ENCODE assay signal across 1 cellular context in genomic region chr11:12043959-12044772, GRCh38.
TF ChIP-seq lines count a peak whose summit lies in the region.

No MANE protein-coding gene starts in this region.

TF ChIP-seq in H1, 55 proteins besides CTCF, POLR2A, EP300 and RAD21 (continued from another document):
- TF ChIP-seq CHD7 (IDR thresholded peaks at IDR 0.05; ENCODE audit: insufficient replicate concordance, low read length) (no peak), SAP30 (IDR thresholded peaks at IDR 0.05; ENCODE audit: insufficient read depth, insufficient replicate concordance, low read length) (no peak), CEBPB (IDR thresholded peaks at IDR 0.05; ENCODE audit: low read depth, low read length) (no peak), CTBP2 (IDR thresholded peaks at IDR 0.05; ENCODE audit: borderline replicate concordance, insufficient read depth, insufficient read length, low read length) (no peak), CHD1 (IDR thresholded peaks at IDR 0.05; ENCODE audit: low read depth, low read length) (no peak), ATF2 (IDR thresholded peaks at IDR 0.05; ENCODE audit: low read length) (no peak), ATF3 (IDR thresholded peaks at IDR 0.05; ENCODE audit: insufficient read depth, low read depth, low read length) (no peak), TAF7 (optimal IDR thresholded peaks at IDR 0.05; ENCODE audit: borderline replicate concordance, low read depth, low read length) (no peak), FOSL1 (IDR thresholded peaks at IDR 0.05; ENCODE audit: insufficient read depth, low read depth, low read length) (no peak), BCL11A (IDR thresholded peaks at IDR 0.05; ENCODE audit: low read depth in 2 of 2, low read length in 2 of 2) (no peak), CBX8 (IDR thresholded peaks at IDR 0.05; ENCODE audit: borderline replicate concordance, low read depth, low read length) (no peak), PHF8 (conservative IDR thresholded peaks at IDR 0.05; ENCODE audit: low read depth, low read length) (no peak), POU5F1 (IDR thresholded peaks at IDR 0.05; ENCODE audit: low read depth, low read length) (no peak), YY1 (IDR thresholded peaks at IDR 0.05; ENCODE audit: low read depth, low read length) (peak; percentile 56; the same call in 1 of the 2 replicates), SP4 (IDR thresholded peaks at IDR 0.05; ENCODE audit: low read length) (no peak), JUN (IDR thresholded peaks at IDR 0.05; ENCODE audit: low read depth, low read length) (no peak), MAFK (IDR thresholded peaks at IDR 0.05; ENCODE audit: low read depth, low read length) (no peak), E2F6 (IDR thresholded peaks at IDR 0.05) (0 out of 2 replicates have a peak, but pooled peaks have one; percentile 32), RXRA (IDR thresholded peaks at IDR 0.05; ENCODE audit: insufficient read depth, low read depth, low read length) (no peak), TEAD4 (IDR thresholded peaks at IDR 0.05; ENCODE audit: low read depth, low read length) (no peak), TAF1 (IDR thresholded peaks at IDR 0.05; ENCODE audit: low read depth, low read length) (no peak), ASH2L (IDR thresholded peaks at IDR 0.05; ENCODE audit: low read length) (no peak), SIN3A (conservative IDR thresholded peaks at IDR 0.05 in 1 of 2, IDR thresholded peaks at IDR 0.05 in 1 of 2; ENCODE audit: low read depth in 1 of 2, low read length in 2 of 2) (no peak), KDM1A (IDR thresholded peaks at IDR 0.05; ENCODE audit: borderline replicate concordance, low read length) (no peak), NANOG (IDR thresholded peaks at IDR 0.05; ENCODE audit: insufficient read depth, low read depth, low read length, poor library complexity, severe bottlenecking) (no peak), KDM4A (IDR thresholded peaks at IDR 0.05; ENCODE audit: low read depth, low read length, severe bottlenecking) (no peak), RNF2 (IDR thresholded peaks at IDR 0.05; ENCODE audit: borderline replicate concordance, low read depth, low read length, missing control alignments, poor library complexity, severe bottlenecking) (no peak), ZNF274 (IDR thresholded peaks at IDR 0.05; ENCODE audit: borderline replicate concordance, extremely low read depth, low read length) (no peak), KDM5A (IDR thresholded peaks at IDR 0.05; ENCODE audit: low read length) (no peak), EZH2 (IDR thresholded peaks at IDR 0.05; ENCODE audit: low read depth, low read length, severe bottlenecking) (no peak), TBP (IDR thresholded peaks at IDR 0.05; ENCODE audit: low read depth, low read length) (no peak), GTF2F1 (IDR thresholded peaks at IDR 0.05; ENCODE audit: borderline replicate concordance, low read depth, low read length) (no peak), MAX (IDR thresholded peaks at IDR 0.05) (0 out of 2 replicates have a peak, but pooled peaks have one; percentile 40), RBBP5 (IDR thresholded peaks at IDR 0.05; ENCODE audit: borderline replicate concordance, low read depth, low read length) (no peak), SP2 (IDR thresholded peaks at IDR 0.05; ENCODE audit: low read length) (no peak), SIRT6 (IDR thresholded peaks at IDR 0.05; ENCODE audit: low read length) (no peak), USF2 (IDR thresholded peaks at IDR 0.05; ENCODE audit: low read length) (0 out of 2 replicates have a peak, but pooled peaks have one; percentile 6), HDAC2 (IDR thresholded peaks at IDR 0.05; ENCODE audit: borderline replicate concordance in 1 of 2, low read depth in 2 of 2, low read length in 2 of 2) (no peak), SIX5 (IDR thresholded peaks at IDR 0.05; ENCODE audit: low read depth, low read length) (no peak), HDAC6 (IDR thresholded peaks at IDR 0.05; ENCODE audit: low read depth, low read length) (no peak), SUZ12 (IDR thresholded peaks at IDR 0.05; ENCODE audit: low read length) (no peak), POLR2AphosphoS5 (IDR thresholded peaks at IDR 0.05; ENCODE audit: low read depth, low read length) (no peak), SRF (IDR thresholded peaks at IDR 0.05; ENCODE audit: low read depth, low read length) (no peak), RFX5 (IDR thresholded peaks at IDR 0.05; ENCODE audit: borderline replicate concordance, low read depth, low read length) (no peak), TCF12 (IDR thresholded peaks at IDR 0.05; ENCODE audit: low read depth, low read length) (no peak), CBX5 (IDR thresholded peaks at IDR 0.05; ENCODE audit: low read depth, low read length) (no peak), BACH1 (IDR thresholded peaks at IDR 0.05; ENCODE audit: low read length) (peak; percentile 17; the same call in 1 of the 2 replicates), NRF1 (IDR thresholded peaks at IDR 0.05; ENCODE audit: low read depth, low read length) (no peak), SP1 (IDR thresholded peaks at IDR 0.05; ENCODE audit: low read depth, low read length) (no peak), EGR1 (IDR thresholded peaks at IDR 0.05; ENCODE audit: borderline replicate concordance, low read depth, low read length) (no peak)
